ENCODE assay signal across 1 cellular context in the genomic region with DNA sequence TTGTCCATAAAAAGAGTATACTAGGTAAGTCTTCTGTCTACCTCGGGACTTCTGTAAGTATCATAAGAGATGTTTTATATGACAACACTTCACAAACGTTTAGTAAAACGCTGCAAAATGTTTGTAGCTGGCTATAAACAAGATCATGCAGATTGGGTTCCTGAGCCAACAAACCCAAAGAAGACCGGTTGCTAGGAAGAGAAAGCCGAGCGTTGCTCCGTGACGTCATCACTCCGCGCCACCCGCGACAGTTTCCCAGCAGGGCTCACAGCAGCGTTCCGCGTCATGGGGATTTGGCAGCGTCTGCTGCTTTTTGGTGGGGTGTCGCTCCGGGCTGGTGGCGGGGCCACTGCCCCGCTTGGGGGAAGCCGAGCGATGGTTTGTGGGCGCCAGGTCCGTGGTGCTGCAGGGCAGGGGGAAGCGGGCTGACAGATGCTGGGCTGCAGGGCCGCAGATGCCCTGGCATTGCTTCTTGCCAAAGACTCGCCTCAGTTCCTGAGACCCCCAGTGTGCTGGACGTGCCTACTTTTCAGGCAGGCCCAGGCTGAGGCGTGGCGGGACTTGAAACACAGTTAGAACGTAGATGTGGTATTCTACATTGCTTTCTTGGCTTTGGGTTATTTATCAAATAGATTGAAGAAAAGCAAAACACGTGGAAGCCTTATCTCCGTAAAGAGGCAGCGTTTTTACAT.
TF ChIP-seq lines count a peak whose summit lies in the region.

Gene NUBPL (plus strand): TSS at position 250 of the 692 bp plus-strand sequence. CDS start 36 bp downstream, at position 286.

TF ChIP-seq in GM23338, 12 proteins besides CTCF, POLR2A, EP300 and RAD21 (continued from another document):
- TF ChIP-seq ZNF114 (CRISPR knock-in tag; IDR thresholded peaks at IDR 0.05) (no peak), EZH2 (IDR thresholded peaks at IDR 0.05; ENCODE audit: low read depth, unreplicated experiment) (no peak), ZNF462 (CRISPR knock-in tag; IDR thresholded peaks at IDR 0.05) (no peak), EZH2phosphoT487 (IDR thresholded peaks at IDR 0.05; ENCODE audit: unreplicated experiment) (no peak), NANOG (IDR thresholded peaks at IDR 0.05; ENCODE audit: borderline replicate concordance) (no peak), JUNB (IDR thresholded peaks at IDR 0.05; ENCODE audit: unreplicated experiment) (no peak), STAT1 (IDR thresholded peaks at IDR 0.05; ENCODE audit: unreplicated experiment) (no peak), ZNF331 (CRISPR knock-in tag; IDR thresholded peaks at IDR 0.05; ENCODE audit: low read depth) (no peak), POLR2AphosphoS5 (IDR thresholded peaks at IDR 0.05; ENCODE audit: low read depth) (peak; percentile 66)
- TF ChIP-seq, protein P1, sequence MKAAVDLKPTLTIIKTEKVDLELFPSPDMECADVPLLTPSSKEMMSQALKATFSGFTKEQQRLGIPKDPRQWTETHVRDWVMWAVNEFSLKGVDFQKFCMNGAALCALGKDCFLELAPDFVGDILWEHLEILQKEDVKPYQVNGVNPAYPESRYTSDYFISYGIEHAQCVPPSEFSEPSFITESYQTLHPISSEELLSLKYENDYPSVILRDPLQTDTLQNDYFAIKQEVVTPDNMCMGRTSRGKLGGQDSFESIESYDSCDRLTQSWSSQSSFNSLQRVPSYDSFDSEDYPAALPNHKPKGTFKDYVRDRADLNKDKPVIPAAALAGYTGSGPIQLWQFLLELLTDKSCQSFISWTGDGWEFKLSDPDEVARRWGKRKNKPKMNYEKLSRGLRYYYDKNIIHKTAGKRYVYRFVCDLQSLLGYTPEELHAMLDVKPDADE (IDR thresholded peaks at IDR 0.05), result 0 out of 2 replicates have a peak, but pooled peaks have one; percentile 43
- TF ChIP-seq, protein P2, sequence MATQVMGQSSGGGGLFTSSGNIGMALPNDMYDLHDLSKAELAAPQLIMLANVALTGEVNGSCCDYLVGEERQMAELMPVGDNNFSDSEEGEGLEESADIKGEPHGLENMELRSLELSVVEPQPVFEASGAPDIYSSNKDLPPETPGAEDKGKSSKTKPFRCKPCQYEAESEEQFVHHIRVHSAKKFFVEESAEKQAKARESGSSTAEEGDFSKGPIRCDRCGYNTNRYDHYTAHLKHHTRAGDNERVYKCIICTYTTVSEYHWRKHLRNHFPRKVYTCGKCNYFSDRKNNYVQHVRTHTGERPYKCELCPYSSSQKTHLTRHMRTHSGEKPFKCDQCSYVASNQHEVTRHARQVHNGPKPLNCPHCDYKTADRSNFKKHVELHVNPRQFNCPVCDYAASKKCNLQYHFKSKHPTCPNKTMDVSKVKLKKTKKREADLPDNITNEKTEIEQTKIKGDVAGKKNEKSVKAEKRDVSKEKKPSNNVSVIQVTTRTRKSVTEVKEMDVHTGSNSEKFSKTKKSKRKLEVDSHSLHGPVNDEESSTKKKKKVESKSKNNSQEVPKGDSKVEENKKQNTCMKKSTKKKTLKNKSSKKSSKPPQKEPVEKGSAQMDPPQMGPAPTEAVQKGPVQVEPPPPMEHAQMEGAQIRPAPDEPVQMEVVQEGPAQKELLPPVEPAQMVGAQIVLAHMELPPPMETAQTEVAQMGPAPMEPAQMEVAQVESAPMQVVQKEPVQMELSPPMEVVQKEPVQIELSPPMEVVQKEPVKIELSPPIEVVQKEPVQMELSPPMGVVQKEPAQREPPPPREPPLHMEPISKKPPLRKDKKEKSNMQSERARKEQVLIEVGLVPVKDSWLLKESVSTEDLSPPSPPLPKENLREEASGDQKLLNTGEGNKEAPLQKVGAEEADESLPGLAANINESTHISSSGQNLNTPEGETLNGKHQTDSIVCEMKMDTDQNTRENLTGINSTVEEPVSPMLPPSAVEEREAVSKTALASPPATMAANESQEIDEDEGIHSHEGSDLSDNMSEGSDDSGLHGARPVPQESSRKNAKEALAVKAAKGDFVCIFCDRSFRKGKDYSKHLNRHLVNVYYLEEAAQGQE (IDR thresholded peaks at IDR 0.05; ENCODE audit: unreplicated experiment), result no peak
